In the genomic region with DNA sequence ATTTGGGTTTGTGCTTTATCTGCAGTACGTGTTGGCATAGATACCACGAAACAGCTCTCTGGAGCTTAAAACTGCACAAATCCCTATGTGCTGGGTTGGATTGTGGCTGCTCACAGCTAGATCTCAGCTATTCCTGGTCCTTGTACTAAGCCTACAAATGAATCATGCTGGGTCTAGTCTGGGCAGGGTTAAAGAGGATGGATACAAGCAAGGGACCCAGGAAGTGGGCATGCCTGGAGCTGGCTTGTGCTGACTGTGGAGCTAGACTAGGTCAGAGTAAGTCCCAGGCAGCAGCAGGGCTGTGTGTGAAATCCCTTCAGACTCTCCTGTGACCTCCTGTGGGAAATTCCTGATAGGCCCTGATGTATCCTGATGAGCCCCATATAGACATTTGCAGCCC, we compare ENCODE assay signal across 1 cellular context.
TF ChIP-seq lines count a peak whose summit lies in the region.

No MANE protein-coding gene starts in this region.

TF ChIP-seq in SK-N-SH, 30 proteins besides CTCF, POLR2A, EP300 and RAD21:
- TF ChIP-seq RXRA (IDR thresholded peaks at IDR 0.05; ENCODE audit: borderline replicate concordance, low read depth), result no peak
- TF ChIP-seq FOXJ3 (CRISPR knock-in tag; IDR thresholded peaks at IDR 0.05), result no peak
- TF ChIP-seq NFIC (IDR thresholded peaks at IDR 0.05; ENCODE audit: borderline replicate concordance), result no peak
- no peak for TF ChIP-seq RCOR1 (IDR thresholded peaks at IDR 0.05; ENCODE audit: low read length)
- no peak for TF ChIP-seq TCF12 (IDR thresholded peaks at IDR 0.05)
- TF ChIP-seq SIN3A (IDR thresholded peaks at IDR 0.05; ENCODE audit: borderline replicate concordance, low read depth, low read length), result no peak
- no peak for TF ChIP-seq FOSL2 (IDR thresholded peaks at IDR 0.05; ENCODE audit: borderline replicate concordance, low read depth)
- TF ChIP-seq MXI1 (IDR thresholded peaks at IDR 0.05; ENCODE audit: low read depth, low read length), result no peak
- TF ChIP-seq MEF2A (IDR thresholded peaks at IDR 0.05; ENCODE audit: borderline replicate concordance, low read depth), result no peak
- no peak for TF ChIP-seq GABPA (IDR thresholded peaks at IDR 0.05; ENCODE audit: low read depth)
- TF ChIP-seq CHD2 (IDR thresholded peaks at IDR 0.05; ENCODE audit: low read length, partially characterized antibody), result no peak
- TF ChIP-seq NRF1 (IDR thresholded peaks at IDR 0.05; ENCODE audit: low read depth, low read length), result no peak
- no peak for TF ChIP-seq ELF1 (IDR thresholded peaks at IDR 0.05)
